16 cellular contexts compared by ENCODE assay signal in the genomic region with DNA sequence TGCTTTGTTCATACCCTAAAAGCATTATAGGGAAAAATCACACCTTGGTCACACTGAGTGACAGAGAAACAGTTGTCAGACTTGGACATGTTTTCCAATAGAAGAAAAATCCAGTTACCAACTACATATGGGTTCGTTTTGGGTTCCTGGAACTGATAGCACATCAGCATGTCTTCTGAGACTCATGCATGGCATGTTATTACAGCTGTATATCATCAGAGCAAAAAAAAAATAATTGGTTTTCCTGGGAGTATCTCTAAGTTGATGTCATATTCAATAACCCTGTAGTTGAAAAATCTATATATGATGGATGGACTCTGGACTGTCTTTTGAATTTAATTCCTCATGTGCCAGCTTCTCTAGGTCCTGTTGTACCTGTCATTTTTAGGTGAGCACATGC.
DNase-seq lines count a peak whose midpoint lies in the region; ATAC-seq and TF ChIP-seq lines count a peak whose summit lies in the region.
"Had no signal": no experiment of that assay in that cellular context is flagged by ENCODE, and none has a peak within 500 bp of the region (broad histone marks: within the 10 kb centered on the region; RNA-seq: fewer than 3 reads in every experiment).

No MANE protein-coding gene starts in this region.

- H3K27ac ChIP-seq in neural cell (ENCODE audit: low read length) (no peak overlapping the region), prostate gland (no peak overlapping the region), aorta (ENCODE audit: low read depth in 1 of 2, low read length in 2 of 2) (no peak overlapping the region)
- H3K27ac ChIP-seq: C4-2B had no signal

- H2AFZ ChIP-seq in neural cell (ENCODE audit: low read depth, low read length): no peak overlapping the region

- H3F3A ChIP-seq in neural cell (ENCODE audit: insufficient read depth, low read length, poor library complexity, severe bottlenecking): no peaks in the 10 kb centered on the region

- no peaks in the 10 kb centered on the region for H3K9me3 ChIP-seq in neural cell (ENCODE audit: low read length)
- H3K9me3 ChIP-seq in prostate gland: no peaks in the 10 kb centered on the region
- no peaks in the 10 kb centered on the region for H3K9me3 ChIP-seq in aorta (ENCODE audit: control insufficient read depth, low read length)
- H3K9me3 ChIP-seq: BE2C, Caco-2 had no signal

- no peak for TF ChIP-seq RAD21 in neural cell (conservative IDR thresholded peaks at IDR 0.05)

- H3K27me3 ChIP-seq in neural cell (ENCODE audit: insufficient read depth, low read depth, low read length) (no peaks in the 10 kb centered on the region), prostate gland (replicated peaks; ENCODE audit: insufficient read depth) (no peaks in the 10 kb centered on the region), aorta (ENCODE audit: control insufficient read depth in 1 of 2, insufficient read depth in 2 of 2, low read length in 1 of 2) (peaks cover 0 to 2% of the 10 kb centered on the region in 2 donors)
- H3K27me3 ChIP-seq: BE2C had no signal

- intact Hi-C loops in prostate gland (cut with DNase I) (no loop called here), aorta (cut with DNase I) (no loop called here)

- in situ Hi-C loops in G401 (cut with HindIII; ENCODE audit: low sequenced_read_pairs): no loop called here

- H3K9me2 ChIP-seq in neural cell (ENCODE audit: insufficient read depth, low read length): no peaks in the 10 kb centered on the region

- no peak for TF ChIP-seq CTCF in fibroblast of mammary gland (conservative IDR thresholded peaks at IDR 0.05; ENCODE audit: control insufficient read depth, insufficient read depth, low read depth, low read length)
- no peak for TF ChIP-seq CTCF in neural cell (IDR thresholded peaks at IDR 0.05; ENCODE audit: poor library complexity, severe bottlenecking)
- TF ChIP-seq CTCF in prostate gland (IDR thresholded peaks at IDR 0.05): no peak

- H3K79me2 ChIP-seq in neural cell (replicated peaks; ENCODE audit: insufficient read depth, low read length): no peaks in the 10 kb centered on the region

- H3K36me3 ChIP-seq in neural cell (ENCODE audit: insufficient read depth, low read length) (no peaks in the 10 kb centered on the region), prostate gland (no peaks in the 10 kb centered on the region), aorta (ENCODE audit: control insufficient read depth in 1 of 2, insufficient read depth in 2 of 2, low read length in 1 of 2) (no peaks in the 10 kb centered on the region)
- H3K36me3 ChIP-seq: BE2C had no signal

- DNase-seq in EH (ENCODE audit: low read depth): peak; percentile 62
- DNase-seq in brain pericyte (ENCODE audit: low read depth, low spot score): peak; percentile 43
- DNase-seq in fibroblast of mammary gland (ENCODE audit: low read depth): peak; percentile 60
- no peak for DNase-seq in prostate gland (ENCODE audit: low spot score)
- no peak for DNase-seq in NK-92 treated with Interleukin-12 subunit alpha and Interleukin-12 subunit beta, amount 100 ng/mL, for 24 hours (lab: John Stamatoyannopoulos, UW)
- no peak for DNase-seq in aorta
- no peak for DNase-seq in G401 (ENCODE audit: low spot score)
- DNase-seq: 8988T; BE2C; Caco-2; CD4-positive, alpha-beta T cell; GF-D8; H9; IMR-90 had no signal

- 74% methylated on average over 1 of the region's 1 CpG for WGBS in prostate gland
- WGBS in aorta, 2 donors: 61 to 72% methylated on average over 1 of the region's 1 CpG

- no peak overlapping the region for H3K4me2 ChIP-seq in neural cell (ENCODE audit: low read length)

- no peak overlapping the region for H3K9ac ChIP-seq in neural cell (ENCODE audit: low read length)

- TF ChIP-seq POLR2A in prostate gland (IDR thresholded peaks at IDR 0.05): no peak

- H3K4me1 ChIP-seq in prostate gland (replicated peaks) (no peaks in the 10 kb centered on the region), aorta (ENCODE audit: control insufficient read depth in 1 of 2, insufficient read depth in 2 of 2, low read length in 2 of 2) (no peaks in the 10 kb centered on the region)
- H3K4me1 ChIP-seq: Caco-2 had no signal

- ATAC-seq in aorta (ENCODE audit: low FRiP score): no peak

- peak; percentile 22 for TF ChIP-seq EP300 in neural cell (conservative IDR thresholded peaks at IDR 0.05; ENCODE audit: poor library complexity, severe bottlenecking)

- no peak overlapping the region for H3K4me3 ChIP-seq in fibroblast of mammary gland (ENCODE audit: control insufficient read depth, low read depth, low read length)
- H3K4me3 ChIP-seq in neural cell (ENCODE audit: low read length): no peak overlapping the region
- no peak overlapping the region for H3K4me3 ChIP-seq in prostate gland
- no peak overlapping the region for H3K4me3 ChIP-seq in aorta (ENCODE audit: low read length in 2 of 2)

- no peaks in the 10 kb centered on the region for H4K20me1 ChIP-seq in neural cell (ENCODE audit: insufficient read depth)

TF ChIP-seq in neural cell, 6 proteins besides CTCF, POLR2A, EP300 and RAD21:
- TF ChIP-seq POLR2AphosphoS5 (IDR thresholded peaks at IDR 0.05) (no peak), EZH2 (IDR thresholded peaks at IDR 0.05; ENCODE audit: borderline replicate concordance, insufficient read depth, low read length, poor library complexity, severe bottlenecking) (no peak), SMC3 (conservative IDR thresholded peaks at IDR 0.05; ENCODE audit: poor library complexity) (no peak), MXI1 (conservative IDR thresholded peaks at IDR 0.05; ENCODE audit: poor library complexity, severe bottlenecking) (no peak), TAF1 (IDR thresholded peaks at IDR 0.05; ENCODE audit: low read depth) (no peak)
- TF ChIP-seq, protein P1, sequence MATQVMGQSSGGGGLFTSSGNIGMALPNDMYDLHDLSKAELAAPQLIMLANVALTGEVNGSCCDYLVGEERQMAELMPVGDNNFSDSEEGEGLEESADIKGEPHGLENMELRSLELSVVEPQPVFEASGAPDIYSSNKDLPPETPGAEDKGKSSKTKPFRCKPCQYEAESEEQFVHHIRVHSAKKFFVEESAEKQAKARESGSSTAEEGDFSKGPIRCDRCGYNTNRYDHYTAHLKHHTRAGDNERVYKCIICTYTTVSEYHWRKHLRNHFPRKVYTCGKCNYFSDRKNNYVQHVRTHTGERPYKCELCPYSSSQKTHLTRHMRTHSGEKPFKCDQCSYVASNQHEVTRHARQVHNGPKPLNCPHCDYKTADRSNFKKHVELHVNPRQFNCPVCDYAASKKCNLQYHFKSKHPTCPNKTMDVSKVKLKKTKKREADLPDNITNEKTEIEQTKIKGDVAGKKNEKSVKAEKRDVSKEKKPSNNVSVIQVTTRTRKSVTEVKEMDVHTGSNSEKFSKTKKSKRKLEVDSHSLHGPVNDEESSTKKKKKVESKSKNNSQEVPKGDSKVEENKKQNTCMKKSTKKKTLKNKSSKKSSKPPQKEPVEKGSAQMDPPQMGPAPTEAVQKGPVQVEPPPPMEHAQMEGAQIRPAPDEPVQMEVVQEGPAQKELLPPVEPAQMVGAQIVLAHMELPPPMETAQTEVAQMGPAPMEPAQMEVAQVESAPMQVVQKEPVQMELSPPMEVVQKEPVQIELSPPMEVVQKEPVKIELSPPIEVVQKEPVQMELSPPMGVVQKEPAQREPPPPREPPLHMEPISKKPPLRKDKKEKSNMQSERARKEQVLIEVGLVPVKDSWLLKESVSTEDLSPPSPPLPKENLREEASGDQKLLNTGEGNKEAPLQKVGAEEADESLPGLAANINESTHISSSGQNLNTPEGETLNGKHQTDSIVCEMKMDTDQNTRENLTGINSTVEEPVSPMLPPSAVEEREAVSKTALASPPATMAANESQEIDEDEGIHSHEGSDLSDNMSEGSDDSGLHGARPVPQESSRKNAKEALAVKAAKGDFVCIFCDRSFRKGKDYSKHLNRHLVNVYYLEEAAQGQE (IDR thresholded peaks at IDR 0.05; ENCODE audit: borderline replicate concordance): no peak
TF ChIP-seq in neural cell: peak in this region for 0.

Comparison
In these comparisons a context has a peak if more than half of its experiments do, and no peak if none do; other contexts are left out.
1. DNase-seq: peak in EH (single experiment), brain pericyte (single experiment) and fibroblast of mammary gland (single experiment); none in prostate gland (single experiment), NK-92 treated with Interleukin-12 subunit alpha and Interleukin-12 subunit beta, amount 100 ng/mL, for 24 hours (single experiment), aorta (0 of 2) and G401 (single experiment).